12 cellular contexts compared by ENCODE assay signal in the genomic region with DNA sequence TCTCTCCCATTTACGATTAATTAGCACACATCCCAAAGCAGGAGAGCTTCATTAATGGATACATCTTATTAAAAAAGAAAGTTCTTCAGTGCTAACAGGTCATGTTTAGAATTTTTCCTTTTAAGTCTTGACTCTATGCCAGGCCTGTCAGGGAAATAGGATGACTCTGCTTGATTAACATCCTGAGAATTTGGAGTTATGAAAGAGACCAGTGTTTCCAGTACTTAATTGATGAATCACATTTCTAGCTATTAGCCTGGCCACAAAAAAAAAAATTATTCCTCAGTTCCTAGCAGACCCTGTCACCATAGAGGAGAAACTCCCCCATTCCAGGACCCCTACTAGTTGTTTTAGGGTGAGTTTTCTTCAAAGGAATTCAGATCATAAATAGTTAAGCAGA. TPM values are rescaled to one million over a fixed set of nuclear protein-coding genes. Genes with fewer than 3 reads are reported as not detected.
DNase-seq lines count a peak whose midpoint lies in the region; ATAC-seq, FAIRE-seq and TF ChIP-seq lines count a peak whose summit lies in the region.
"Had no signal": no experiment of that assay in that cellular context is flagged by ENCODE, and none has a peak within 500 bp of the region (broad histone marks: within the 10 kb centered on the region; RNA-seq: fewer than 3 reads in every experiment).

No MANE protein-coding gene starts in this region.

- FAIRE-seq in keratinocyte (lab: Jason Lieb, UNC) = peak; percentile 53

- H3K9ac ChIP-seq in keratinocyte (ENCODE audit: control insufficient read depth, extremely low read depth, insufficient read depth, low read length) = no peak overlapping the region

- ATAC-seq in body of pancreas = peak; percentile 82
- no peak for ATAC-seq in HG02610 (IDR thresholded peaks at IDR 0.05; ENCODE audit: unreplicated experiment)
- no peak for ATAC-seq in HG03045 (IDR thresholded peaks at IDR 0.05; ENCODE audit: unreplicated experiment)

- TF ChIP-seq POLR2A in body of pancreas (IDR thresholded peaks at IDR 0.05) = no peak
- TF ChIP-seq POLR2A in tibial nerve (IDR thresholded peaks at IDR 0.05) = no peak

- no peaks in the 10 kb centered on the region for H3K79me2 ChIP-seq in keratinocyte (ENCODE audit: control insufficient read depth, insufficient read depth, low read length)

- TF ChIP-seq CTCF in body of pancreas (IDR thresholded peaks at IDR 0.05) (no peak), keratinocyte (optimal IDR thresholded peaks at IDR 0.05 in 1 of 3, IDR thresholded peaks at IDR 0.05 in 1 of 3, conservative IDR thresholded peaks at IDR 0.05 in 1 of 3; ENCODE audit: extremely low read depth in 1 of 3, insufficient read depth in 2 of 3, low read length in 3 of 3) (no peak), tibial nerve (IDR thresholded peaks at IDR 0.05) (no peak)

- peak; percentile 91 for DNase-seq in HS-27A (ENCODE audit: low read depth)
- DNase-seq in body of pancreas = no peak
- peak; percentile 71 for DNase-seq in keratinocyte (ENCODE audit: low read depth, low spot score)
- DNase-seq in tibial nerve (ENCODE audit: low spot score in 2 of 2) = no peak
- DNase-seq in MG63 = no peak
- no peak for DNase-seq in DMS 273 treated with DMSO at 0.1 percent for 48 hours (lab: John Stamatoyannopoulos, UW)
- DNase-seq: NCI-H1105, nucleus accumbens had no signal

- peak in 1 of 2 donors; percentile 67 for TF ChIP-seq EP300 in tibial nerve (IDR thresholded peaks at IDR 0.05)

- H3K9me3 ChIP-seq in body of pancreas = no peaks in the 10 kb centered on the region
- no peaks in the 10 kb centered on the region for H3K9me3 ChIP-seq in keratinocyte (ENCODE audit: control insufficient read depth, low read depth, low read length)
- no peaks in the 10 kb centered on the region for H3K9me3 ChIP-seq in tibial nerve
- H3K9me3 ChIP-seq in MG63 = no peaks in the 10 kb centered on the region
- H3K9me3 ChIP-seq: SJSA1 had no signal

- H3K36me3 ChIP-seq in body of pancreas (replicated peaks in 1 of 2; ENCODE audit: insufficient read depth in 1 of 2, low read depth in 2 of 2) = no peaks in the 10 kb centered on the region
- no peaks in the 10 kb centered on the region for H3K36me3 ChIP-seq in keratinocyte (ENCODE audit: control insufficient read depth in 2 of 2, extremely low read depth in 1 of 2, insufficient read depth in 2 of 2, low read length in 2 of 2)
- H3K36me3 ChIP-seq in tibial nerve = no peaks in the 10 kb centered on the region
- no peaks in the 10 kb centered on the region for H3K36me3 ChIP-seq in MG63
- H3K36me3 ChIP-seq: cardiac muscle cell, SJSA1 had no signal

- 49 to 60% methylated on average over 1 of the region's 1 CpG for WGBS in body of pancreas, 2 donors
- WGBS in tibial nerve, 2 donors = 30 to 47% methylated on average over 1 of the region's 1 CpG

- H3K27me3 ChIP-seq in body of pancreas = no peaks in the 10 kb centered on the region
- H3K27me3 ChIP-seq in keratinocyte (ENCODE audit: control insufficient read depth, extremely low read depth, insufficient read depth, low read length) = no peaks in the 10 kb centered on the region
- no peaks in the 10 kb centered on the region for H3K27me3 ChIP-seq in tibial nerve
- no peaks in the 10 kb centered on the region for H3K27me3 ChIP-seq in MG63
- H3K27me3 ChIP-seq: cardiac muscle cell, SJSA1 had no signal

- no peaks in the 10 kb centered on the region for H3K9me1 ChIP-seq in keratinocyte (ENCODE audit: control insufficient read depth, extremely low read depth, insufficient read depth, low read length)

- dilution Hi-C loops in keratinocyte (cut with MboI; ENCODE audit: extremely low pct_ligation_motif_present, low sequenced_read_pairs) = no loop called here

- no peaks in the 10 kb centered on the region for H4K20me1 ChIP-seq in keratinocyte (ENCODE audit: control insufficient read depth, extremely low read depth, insufficient read depth, low read length)

- H3K4me1 ChIP-seq in body of pancreas = peaks cover 24% of the 10 kb centered on the region
- H3K4me1 ChIP-seq in keratinocyte (ENCODE audit: control insufficient read depth, extremely low read depth, insufficient read depth, low read length) = peaks cover 42% of the 10 kb centered on the region
- peaks cover 0 to 35% (median 3%) of the 10 kb centered on the region in 4 donors for H3K4me1 ChIP-seq in tibial nerve

- H3K27ac ChIP-seq in body of pancreas (peak overlapping the region in 3 of 4 donors; percentile 36 to 67 (median 56)), keratinocyte (ENCODE audit: control insufficient read depth, insufficient read depth, low read length) (peak overlapping the region; percentile 58), tibial nerve (peak overlapping the region in 3 of 4 donors; percentile 15 to 76 (median 54))
- H3K27ac ChIP-seq: cardiac muscle cell, SJSA1 had no signal

- intact Hi-C loops in body of pancreas (cut with DNase I) = no loop called here

- no peak overlapping the region for H2AFZ ChIP-seq in keratinocyte (ENCODE audit: control insufficient read depth, low read length)

- H3K4me3 ChIP-seq in body of pancreas (no peak overlapping the region), keratinocyte (ENCODE audit: control insufficient read depth in 2 of 3, extremely low read depth in 1 of 3, insufficient read depth in 2 of 3, low read depth in 1 of 3, low read length in 3 of 3) (peak overlapping the region in 1 of 3 experiments; percentile 17), tibial nerve (no peak overlapping the region), MG63 (no peak overlapping the region)
- H3K4me3 ChIP-seq: cardiac muscle cell, SJSA1 had no signal

- peak overlapping the region; percentile 60 for H3K4me2 ChIP-seq in keratinocyte (ENCODE audit: control insufficient read depth, extremely low read depth, insufficient read depth, low read depth, low read length)

RNA-seq across cellular contexts. Expression of gene ME3, which starts 23.6 kb away (rescaled TPM):
- total RNA-seq in body of pancreas = 10 to 100 TPM; 20.8 to 54.7 TPM
- 1.0 to 1.6 TPM (median 1.1 TPM) in 3 replicates for polyA plus RNA-seq in keratinocyte
- polyA plus RNA-seq in keratinocyte (2011; ENCODE audit: low read depth) = 0.39 TPM
- 0.52 and 1.6 TPM in 2 replicates for polyA plus RNA-seq in keratinocyte (2011; cell fraction: cytosol; rRNA removed)
- 2.4 and 2.5 TPM in 2 replicates for polyA plus RNA-seq in keratinocyte (2011; cell fraction: nucleus; rRNA removed)
- polyA plus RNA-seq in keratinocyte (2012; ENCODE audit: low replicate concordance) = 0.85 and 1.3 TPM in 2 replicates
- 1.6 to 7.9 TPM (median 4.8 TPM) in 3 replicates for polyA minus RNA-seq in keratinocyte
- polyA minus RNA-seq in keratinocyte (2011; cell fraction: cytosol; rRNA and poly(A)+ RNA removed) = 1.2 TPM
- 2.8 and 4.0 TPM in 2 replicates for polyA minus RNA-seq in keratinocyte (2011; cell fraction: nucleus; rRNA and poly(A)+ RNA removed)
- 10 to 100 TPM; 30.8 to 54.6 (median 36.7) TPM for total RNA-seq in tibial nerve
- 2.7 TPM in 1 of 2 replicates, not detected in the other for total RNA-seq in MG63 (2014; rRNA removed; shearing (Covaris generic); ENCODE audit: low replicate concordance)

Comparison
In these comparisons a context has a peak if more than half of its experiments do, and no peak if none do; other contexts are left out.
1. DNase-seq: peak in HS-27A (single experiment) and keratinocyte (single experiment); none in body of pancreas (0 of 4), tibial nerve (0 of 2), MG63 (single experiment) and DMS 273 treated with DMSO at 0.1 percent for 48 hours (single experiment).
2. Peak in every context shown above with its lines, with median percentiles within 50 percentile points of each other: H3K27ac ChIP-seq.